In genomic region chr5:157561105-157561504, GRCh38 we compare ENCODE assay signal across 18 cellular contexts. TPM values are rescaled to one million over a fixed set of nuclear protein-coding genes. Genes with fewer than 3 reads are reported as not detected.
A peak's percentile ranks its signal among the peaks of the same experiment; 100 is the strongest.
DNase-seq lines count a peak whose midpoint lies in the region; ATAC-seq and TF ChIP-seq lines count a peak whose summit lies in the region.
"Had no signal": no experiment of that assay in that cellular context is flagged by ENCODE, and none has a peak within 500 bp of the region (broad histone marks: within the 10 kb centered on the region; RNA-seq: fewer than 3 reads in every experiment).

No MANE protein-coding gene starts in this region.

- no peak overlapping the region for H3K9ac ChIP-seq in mesenchymal stem cell (ENCODE audit: low read length)

- H3K18ac ChIP-seq in mesenchymal stem cell (ENCODE audit: low read depth in 1 of 2, low read length in 2 of 2), result peak overlapping the region in 1 of 2 experiments; percentile 14

- H2BK5ac ChIP-seq in mesenchymal stem cell (ENCODE audit: low read depth, low read length, poor library complexity, severe bottlenecking), result no peak overlapping the region

- H2AK5ac ChIP-seq in mesenchymal stem cell (ENCODE audit: low read length, severe bottlenecking), result no peak overlapping the region

- peak overlapping the region in 1 of 2 experiments; percentile 54 for H3K23ac ChIP-seq in mesenchymal stem cell (ENCODE audit: low read length in 2 of 2)

- H3K27me3 ChIP-seq in RWPE2 (ENCODE audit: insufficient read depth, poor library complexity, severe bottlenecking), result no peaks in the 10 kb centered on the region
- no peaks in the 10 kb centered on the region for H3K27me3 ChIP-seq in effector memory CD4-positive, alpha-beta T cell (replicated peaks; ENCODE audit: control insufficient read depth, insufficient read depth, low read length, poor library complexity, severe bottlenecking)
- no peaks in the 10 kb centered on the region for H3K27me3 ChIP-seq in mesenchymal stem cell (ENCODE audit: control insufficient read depth in 1 of 2, insufficient read depth in 1 of 2, low read length in 2 of 2)
- no peaks in the 10 kb centered on the region for H3K27me3 ChIP-seq in stomach
- no peaks in the 10 kb centered on the region for H3K27me3 ChIP-seq in SJCRH30

- no peak overlapping the region for H3K4me2 ChIP-seq in mesenchymal stem cell (ENCODE audit: low read length, poor library complexity, severe bottlenecking)

- H3K4me1 ChIP-seq in RWPE2 (ENCODE audit: insufficient read depth, poor library complexity, severe bottlenecking) (peaks cover 28% of the 10 kb centered on the region), mesenchymal stem cell (ENCODE audit: control insufficient read depth, insufficient read depth, low read depth, low read length) (peaks cover 19% of the 10 kb centered on the region), stomach (peaks cover 31 to 84% (median 62%) of the 10 kb centered on the region in 4 donors), SJCRH30 (peaks cover 35% of the 10 kb centered on the region)
- H3K4me1 ChIP-seq in effector memory CD4-positive, alpha-beta T cell (ENCODE audit: control insufficient read depth, insufficient read depth, low read length, poor library complexity, severe bottlenecking), result peaks cover 52% of the 10 kb centered on the region

- no peaks in the 10 kb centered on the region for H3K79me1 ChIP-seq in mesenchymal stem cell (replicated peaks; ENCODE audit: low read length, poor library complexity, severe bottlenecking)

- no peak overlapping the region for H2BK120ac ChIP-seq in mesenchymal stem cell (ENCODE audit: low read depth, low read length)

- H3K9me3 ChIP-seq in RWPE2 (ENCODE audit: severe bottlenecking) (no peaks in the 10 kb centered on the region), mesenchymal stem cell (ENCODE audit: control insufficient read depth, low read length) (no peaks in the 10 kb centered on the region), stomach (no peaks in the 10 kb centered on the region), SJCRH30 (replicated peaks) (no peaks in the 10 kb centered on the region)
- H3K9me3 ChIP-seq in effector memory CD4-positive, alpha-beta T cell (ENCODE audit: control insufficient read depth, low read length), result no peaks in the 10 kb centered on the region

- H2BK12ac ChIP-seq in mesenchymal stem cell (ENCODE audit: low read length in 2 of 2), result no peak overlapping the region

- ATAC-seq in RWPE2 (ENCODE audit: low read depth) (no peak), GM19023 (IDR thresholded peaks at IDR 0.05; ENCODE audit: unreplicated experiment) (no peak), HG02588 (IDR thresholded peaks at IDR 0.05; ENCODE audit: unreplicated experiment) (no peak)
- ATAC-seq: activated CD4-positive, CD25-positive, alpha-beta regulatory T cell treated with anti-CD3 and anti-CD28 coated beads, Interleukin-2, amount 50 U/mL, for 24 hours; HepG2 had no signal

- TF ChIP-seq EP300 in stomach (IDR thresholded peaks at IDR 0.05), result no peak

- no peak for DNase-seq in RWPE2 (ENCODE audit: low spot score)
- DNase-seq in effector memory CD4-positive, alpha-beta T cell, result no peak
- DNase-seq in mesenchymal stem cell, result no peak
- no peak for DNase-seq in stomach
- no peak for DNase-seq in SJCRH30
- DNase-seq in NCI-H2081 treated with DMSO at 0.1 percent for 48 hours (lab: John Stamatoyannopoulos, UW), result no peak
- DNase-seq: activated naive CD8-positive, alpha-beta T cell treated with anti-CD3 and anti-CD28 coated beads, Interleukin-2, amount 10 ng/mL, durations not matched to agents 7 days and 5 days; activated T-cell treated with anti-CD3 and anti-CD28 coated beads for 4 hours; cortex of kidney; mammary epithelial cell; NCI-H1092 treated with DMSO at 0.1 percent for 48 hours; NCI-H226; stimulated activated CD4-positive, alpha-beta T cell treated with anti-CD3 and anti-CD28 coated beads, Interleukin-2, amount 100 ng/mL, for 24 hours; SW 1271 had no signal

- H4K8ac ChIP-seq in mesenchymal stem cell (ENCODE audit: low read length), result no peak overlapping the region

- H2BK15ac ChIP-seq in mesenchymal stem cell (ENCODE audit: low read depth, poor library complexity, severe bottlenecking), result no peak overlapping the region

- H3K14ac ChIP-seq in mesenchymal stem cell (ENCODE audit: low read length in 2 of 2), result no peak overlapping the region

- no peak overlapping the region for H3K4ac ChIP-seq in mesenchymal stem cell (ENCODE audit: low read depth in 1 of 2, low read length in 2 of 2)

- TF ChIP-seq CTCF in RWPE2 (IDR thresholded peaks at IDR 0.05; ENCODE audit: poor library complexity, severe bottlenecking) (no peak), stomach (IDR thresholded peaks at IDR 0.05) (no peak)

- H2AFZ ChIP-seq in mesenchymal stem cell (ENCODE audit: low read depth, low read length), result no peak overlapping the region

- H3K36me3 ChIP-seq in RWPE2 (ENCODE audit: low read depth), result 0 out of 2 replicates have a peak, but pooled peaks cover under 1% of the 10 kb centered on the region
- H3K36me3 ChIP-seq in effector memory CD4-positive, alpha-beta T cell (ENCODE audit: control insufficient read depth, insufficient read depth, low read length), result peaks cover 33% of the 10 kb centered on the region
- H3K36me3 ChIP-seq in mesenchymal stem cell (ENCODE audit: control insufficient read depth in 1 of 2, insufficient read depth in 2 of 2, low read depth in 1 of 2, low read length in 2 of 2), result peaks cover 0 to 27% of the 10 kb centered on the region in 2 experiments
- peaks cover 0 to 9% (median 0%) of the 10 kb centered on the region in 4 donors for H3K36me3 ChIP-seq in stomach
- peaks cover 47% of the 10 kb centered on the region for H3K36me3 ChIP-seq in SJCRH30

- H3K4me3 ChIP-seq in RWPE2 (ENCODE audit: severe bottlenecking) (no peak overlapping the region), mesenchymal stem cell (ENCODE audit: insufficient read depth in 1 of 2, low read depth in 1 of 2, low read length in 2 of 2) (no peak overlapping the region), stomach (no peak overlapping the region), SJCRH30 (no peak overlapping the region)
- H3K4me3 ChIP-seq in effector memory CD4-positive, alpha-beta T cell (ENCODE audit: insufficient read depth, low read depth, low read length, poor library complexity, severe bottlenecking), result no peak overlapping the region

- intact Hi-C loops in stomach (cut with DNase I; ENCODE audit: low total_unique reads), result no loop called here

- H3K27ac ChIP-seq in RWPE2 (ENCODE audit: poor library complexity, severe bottlenecking), result peak overlapping the region; percentile 88
- peak overlapping the region; percentile 18 for H3K27ac ChIP-seq in effector memory CD4-positive, alpha-beta T cell (ENCODE audit: insufficient read depth, low read length, poor library complexity, severe bottlenecking)
- no peak overlapping the region for H3K27ac ChIP-seq in mesenchymal stem cell (ENCODE audit: low read length, poor library complexity, severe bottlenecking)
- peak overlapping the region in 4 of 5 donors; percentile 71 to 86 (median 79) for H3K27ac ChIP-seq in stomach
- H3K27ac ChIP-seq in SJCRH30, result no peak overlapping the region

- WGBS in mesenchymal stem cell, result 98% methylated on average over 6 of the region's 9 CpGs
- 69 to 81% (median 78%) methylated on average over 9 of the region's 9 CpGs for WGBS in stomach, 5 donors

- peak overlapping the region; percentile 35 for H4K91ac ChIP-seq in mesenchymal stem cell (ENCODE audit: low read length)

- TF ChIP-seq POLR2A in stomach (IDR thresholded peaks at IDR 0.05), result no peak

RNA-seq across cellular contexts. Expression of gene ADAM19, which starts 14.5 kb away (rescaled TPM):
- polyA plus RNA-seq in mesenchymal stem cell (2013, experiment 1 of 2), result 57.9 TPM
- polyA plus RNA-seq in mesenchymal stem cell (2013, experiment 2 of 2), result 57.0 TPM
- 10 to 100 TPM in 3 of 5 donors, 1 to 10 TPM in 2; 1.2 to 42.8 (median 13.3) TPM for total RNA-seq in stomach
- 1 to 10 TPM; 3.3 to 4.1 (median 3.4) TPM for polyA plus RNA-seq in stomach
- 45.1 and 50.0 TPM in 2 replicates for total RNA-seq in SJCRH30 (2014; rRNA removed; shearing (Covaris generic))

Comparison
In these comparisons a context has a peak if more than half of its experiments do, and no peak if none do; other contexts are left out.
1. H3K27ac ChIP-seq: peak in RWPE2 (single experiment), effector memory CD4-positive, alpha-beta T cell (single experiment) and stomach (4 of 5); none in mesenchymal stem cell (single experiment) and SJCRH30 (single experiment).